In the genomic region with DNA sequence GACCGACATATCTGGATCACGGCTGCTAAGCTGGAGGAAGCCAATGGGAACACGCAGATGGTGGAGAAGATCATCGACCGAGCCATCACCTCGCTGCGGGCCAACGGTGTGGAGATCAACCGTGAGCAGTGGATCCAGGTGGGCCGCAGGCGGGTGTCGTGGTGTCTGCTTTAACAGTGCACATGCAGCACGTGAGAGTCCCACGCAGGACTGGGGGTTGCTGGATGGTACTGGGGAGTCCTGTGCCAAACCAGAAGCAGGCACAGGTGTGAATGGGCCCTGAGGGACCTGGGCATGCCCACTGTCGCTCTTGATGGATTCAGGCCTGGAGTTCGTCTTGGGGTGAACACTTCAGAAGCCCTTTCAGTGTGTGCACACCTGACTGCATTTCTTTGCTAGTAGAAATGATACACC, we compare ENCODE assay signal across 18 cellular contexts. TPM values are rescaled to one million over a fixed set of nuclear protein-coding genes. Genes with fewer than 3 reads are reported as not detected.
DNase-seq lines count a peak whose midpoint lies in the region; ATAC-seq and TF ChIP-seq lines count a peak whose summit lies in the region.
"Had no signal": no experiment of that assay in that cellular context is flagged by ENCODE, and none has a peak within 500 bp of the region (broad histone marks: within the 10 kb centered on the region; RNA-seq: fewer than 3 reads in every experiment).

No MANE protein-coding gene starts in this region.

- H2AFZ ChIP-seq in H9 (ENCODE audit: low read length) = no peak overlapping the region

- peak overlapping the region; percentile 74 for H3K27ac Mint-ChIP-seq in activated CD4-positive, alpha-beta T cell treated with anti-CD3 and anti-CD28 coated beads, Interleukin-2, amount 10 ng/mL, durations not matched to agents 24 days and 14 days
- peak overlapping the region; percentile 70 for H3K27ac Mint-ChIP-seq in activated T-cell treated with anti-CD3 and anti-CD28 coated beads, Interleukin-2, amount 50 U/mL, for 72 hours
- peak overlapping the region in 5 of 9 donors; percentile 67 to 86 (median 75) for H3K27ac Mint-ChIP-seq in naive thymus-derived CD4-positive, alpha-beta T cell
- H3K27ac Mint-ChIP-seq in H9 = no peak overlapping the region

- peaks cover 4% of the 10 kb centered on the region for H3K79me1 ChIP-seq in H9 (ENCODE audit: insufficient read depth, low read depth, low read length, poor library complexity, severe bottlenecking)

- peaks cover 38% of the 10 kb centered on the region for H3K4me1 Mint-ChIP-seq in activated CD4-positive, alpha-beta T cell treated with anti-CD3 and anti-CD28 coated beads, Interleukin-2, amount 10 ng/mL, durations not matched to agents 24 days and 14 days
- peaks cover 55% of the 10 kb centered on the region for H3K4me1 Mint-ChIP-seq in activated T-cell treated with anti-CD3 and anti-CD28 coated beads, Interleukin-2, amount 50 U/mL, for 72 hours (ENCODE audit: low read depth)
- peaks cover 16 to 52% (median 44%) of the 10 kb centered on the region in 7 donors for H3K4me1 Mint-ChIP-seq in naive thymus-derived CD4-positive, alpha-beta T cell
- no peaks in the 10 kb centered on the region for H3K4me1 Mint-ChIP-seq in H9

- POLR2A ChIA-PET in naive thymus-derived CD4-positive, alpha-beta T cell (lab: Charles Lee) = interaction anchor here (1.0 to 1.1 kb wide), 2 partner anchors 15 to 32 kb away, joined by 3 read pairs; a partner anchor contains a TSS

- DNase-seq in activated CD4-positive, alpha-beta T cell treated with anti-CD3 and anti-CD28 coated beads, Interleukin-2, amount 10 ng/mL, durations not matched to agents 24 days and 14 days = peak; percentile 67
- no peak for DNase-seq in activated CD4-positive, alpha-beta T cell treated with anti-CD3 and anti-CD28 coated beads for 1 hour
- no peak for DNase-seq in activated T-cell treated with anti-CD3 and anti-CD28 coated beads, Interleukin-2, amount 50 U/mL, for 72 hours
- DNase-seq in naive thymus-derived CD4-positive, alpha-beta T cell = peak in 1 of 9 donors; percentile 13
- DNase-seq in H9 = no peak
- DNase-seq in RKO (ENCODE audit: low spot score) = no peak
- DNase-seq in DMS 273 treated with DMSO at 0.1 percent for 48 hours (lab: John Stamatoyannopoulos, UW) = no peak
- DNase-seq: brain microvascular endothelial cell, GOT3, left cardiac atrium, midbrain, MM.1S, NCI-H82, transverse colon had no signal

- no peak overlapping the region for H4K5ac ChIP-seq in H9 (ENCODE audit: insufficient read length, low read depth, low read length)

- no peaks in the 10 kb centered on the region for H3K79me2 ChIP-seq in H9 (ENCODE audit: insufficient read depth, low read length)

- no peak overlapping the region for H3K14ac ChIP-seq in H9 (ENCODE audit: insufficient read depth, low read length)

- no peaks in the 10 kb centered on the region for H3K27me3 Mint-ChIP-seq in activated CD4-positive, alpha-beta T cell treated with anti-CD3 and anti-CD28 coated beads, Interleukin-2, amount 10 ng/mL, durations not matched to agents 24 days and 14 days
- H3K27me3 Mint-ChIP-seq in activated T-cell treated with anti-CD3 and anti-CD28 coated beads, Interleukin-2, amount 50 U/mL, for 72 hours (ENCODE audit: low read depth) = no peaks in the 10 kb centered on the region
- H3K27me3 Mint-ChIP-seq in naive thymus-derived CD4-positive, alpha-beta T cell = no peaks in the 10 kb centered on the region
- no peaks in the 10 kb centered on the region for H3K27me3 Mint-ChIP-seq in H9 (ENCODE audit: low read depth)

- H3K56ac ChIP-seq in H9 (ENCODE audit: insufficient read length, low read depth, low read length) = no peak overlapping the region

- CTCF ChIA-PET in naive thymus-derived CD4-positive, alpha-beta T cell (lab: Charles Lee) = no interaction called here

- H3K27me3 ChIP-seq in naive thymus-derived CD4-positive, alpha-beta T cell (ENCODE audit: control insufficient read depth in 2 of 2, insufficient read depth in 2 of 2, low read length in 2 of 2) = no peaks in the 10 kb centered on the region
- no peaks in the 10 kb centered on the region for H3K27me3 ChIP-seq in H9 (ENCODE audit: insufficient read depth, low read length)
- H3K27me3 ChIP-seq: BLaER1 treated with 17β-estradiol and CSF1 and Interleukin-3, amounts not matched to agents 10 nM and 100 nM; brain microvascular endothelial cell; transverse colon had no signal

- no peak overlapping the region for H3K4me3 Mint-ChIP-seq in activated CD4-positive, alpha-beta T cell treated with anti-CD3 and anti-CD28 coated beads, Interleukin-2, amount 10 ng/mL, durations not matched to agents 24 days and 14 days
- peak overlapping the region; percentile 59 to 65 for H3K4me3 Mint-ChIP-seq in activated T-cell treated with anti-CD3 and anti-CD28 coated beads, Interleukin-2, amount 50 U/mL, for 72 hours
- peak overlapping the region in 4 of 10 donors; percentile 45 to 68 (median 60) for H3K4me3 Mint-ChIP-seq in naive thymus-derived CD4-positive, alpha-beta T cell
- no peak overlapping the region for H3K4me3 Mint-ChIP-seq in H9

- H3K27ac ChIP-seq in naive thymus-derived CD4-positive, alpha-beta T cell (ENCODE audit: low read depth, low read length) = no peak overlapping the region
- H3K27ac ChIP-seq in H9 (ENCODE audit: insufficient read length, low read depth, low read length) = no peak overlapping the region
- H3K27ac ChIP-seq: BLaER1 treated with 17β-estradiol and CSF1 and Interleukin-3, amounts not matched to agents 10 nM and 100 nM; brain microvascular endothelial cell; transverse colon had no signal

- peak; percentile 27 for ATAC-seq in GM21825 (IDR thresholded peaks at IDR 0.05; ENCODE audit: unreplicated experiment)
- ATAC-seq in activated T-cell treated with anti-CD3 and anti-CD28 coated beads, Interleukin-2, amount 50 U/mL, for 72 hours (replicated peaks in 1 of 2) = peak; percentile 43 to 50
- ATAC-seq in naive thymus-derived CD4-positive, alpha-beta T cell = peak; percentile 43
- ATAC-seq: left cardiac atrium had no signal

- H4K8ac ChIP-seq in H9 (replicated peaks; ENCODE audit: insufficient read length, low read depth, low read length) = no peak overlapping the region

- no peak overlapping the region for H2BK12ac ChIP-seq in H9 (ENCODE audit: insufficient read length, low read depth, low read length)

- H3K9me3 ChIP-seq in naive thymus-derived CD4-positive, alpha-beta T cell (ENCODE audit: control insufficient read depth in 2 of 3, low read length in 3 of 3) = peaks cover 13 to 60% (median 30%) of the 10 kb centered on the region in 3 experiments
- H3K9me3 ChIP-seq in H9 (ENCODE audit: control insufficient read depth, low read depth, low read length) = no peaks in the 10 kb centered on the region
- H3K9me3 ChIP-seq: transverse colon had no signal

- no CpG with 5 or more reads among the region's 16 CpGs for WGBS in H9 (ENCODE audit: extremely low coverage, insufficient read length, low lambda C conversion rate)

- H3K9me3 Mint-ChIP-seq in activated CD4-positive, alpha-beta T cell treated with anti-CD3 and anti-CD28 coated beads, Interleukin-2, amount 10 ng/mL, durations not matched to agents 24 days and 14 days = no peaks in the 10 kb centered on the region
- H3K9me3 Mint-ChIP-seq in activated T-cell treated with anti-CD3 and anti-CD28 coated beads, Interleukin-2, amount 50 U/mL, for 72 hours = peaks cover 2 to 4% of the 10 kb centered on the region in 2 donors
- H3K9me3 Mint-ChIP-seq in naive thymus-derived CD4-positive, alpha-beta T cell = peaks cover 0 to 65% (median 36%) of the 10 kb centered on the region in 11 donors
- peaks cover 4 to 5% of the 10 kb centered on the region in 2 experiments; a peak in 2 of 5 replicates for H3K9me3 Mint-ChIP-seq in H9

- no peaks in the 10 kb centered on the region for H3K23me2 ChIP-seq in H9 (ENCODE audit: insufficient read length, low read depth, low read length, poor library complexity, severe bottlenecking)

- TF ChIP-seq CTCF in H9 (conservative IDR thresholded peaks at IDR 0.05) = no peak

- no peak overlapping the region for H3K23ac ChIP-seq in H9 (ENCODE audit: insufficient read length, low read depth, low read length)

- H3K36me3 ChIP-seq in naive thymus-derived CD4-positive, alpha-beta T cell (ENCODE audit: control insufficient read depth in 2 of 3, insufficient read depth in 3 of 3, low read length in 3 of 3) = peaks cover 42 to 71% (median 47%) of the 10 kb centered on the region in 3 experiments

- H2BK15ac ChIP-seq in H9 (ENCODE audit: low read depth, low read length) = no peak overlapping the region

- no peak overlapping the region for H2AK5ac ChIP-seq in H9 (ENCODE audit: insufficient read length, low read length)

- no peak overlapping the region for H3K9ac ChIP-seq in H9 (ENCODE audit: extremely low read depth, insufficient read length, low read length)
- H3K9ac ChIP-seq: BLaER1 treated with 17β-estradiol and CSF1 and Interleukin-3, amounts not matched to agents 10 nM and 100 nM had no signal

- intact Hi-C loops in activated CD4-positive, alpha-beta T cell treated with anti-CD3 and anti-CD28 coated beads, Interleukin-2, amount 10 ng/mL, durations not matched to agents 24 days and 14 days (cut with micrococcal nuclease) = no loop called here
- intact Hi-C loops in naive thymus-derived CD4-positive, alpha-beta T cell (cut with micrococcal nuclease) = loop anchor here in 1 of 2 donors (5.0 kb wide), 1 partner anchor 34 kb away; a partner anchor contains a TSS

- no peak overlapping the region for H3K4me2 ChIP-seq in H9 (ENCODE audit: insufficient read depth, insufficient read length, low read length)
- H3K4me2 ChIP-seq: smooth muscle cell had no signal

- peaks cover 29 to 36% of the 10 kb centered on the region in 2 donors for H3K4me1 ChIP-seq in naive thymus-derived CD4-positive, alpha-beta T cell (ENCODE audit: control insufficient read depth in 2 of 2, insufficient read depth in 2 of 2, low read length in 2 of 2)
- no peaks in the 10 kb centered on the region for H3K4me1 ChIP-seq in H9 (ENCODE audit: insufficient read depth, low read length)
- H3K4me1 ChIP-seq: transverse colon had no signal

- no peak overlapping the region for H2BK120ac ChIP-seq in H9 (ENCODE audit: low read depth, low read length, poor library complexity, severe bottlenecking)

- peak overlapping the region; percentile 15 for H3K4me3 ChIP-seq in naive thymus-derived CD4-positive, alpha-beta T cell (ENCODE audit: low read length)
- H3K4me3 ChIP-seq: BLaER1 treated with 17β-estradiol and CSF1 and Interleukin-3, amounts not matched to agents 10 nM and 100 nM; smooth muscle cell; transverse colon had no signal

- H3T11ph ChIP-seq in H9 (ENCODE audit: low read length) = no peak overlapping the region

- no peak overlapping the region for H4K91ac ChIP-seq in H9 (ENCODE audit: insufficient read length, low read depth, low read length)

- no peak overlapping the region for H2BK20ac ChIP-seq in H9 (ENCODE audit: low read depth, low read length, poor library complexity, severe bottlenecking)

- H3K4ac ChIP-seq in H9 (ENCODE audit: low read depth, low read length) = no peak overlapping the region

- no peak overlapping the region for H3K18ac ChIP-seq in H9 (ENCODE audit: insufficient read length, low read depth, low read length)

- H4K20me1 ChIP-seq in H9 (ENCODE audit: control insufficient read depth, insufficient read depth, insufficient read length) = no peaks in the 10 kb centered on the region

- H2BK5ac ChIP-seq in H9 (ENCODE audit: insufficient read length, low read length) = no peak overlapping the region

- peaks cover 68% of the 10 kb centered on the region for H3K36me3 Mint-ChIP-seq in activated CD4-positive, alpha-beta T cell treated with anti-CD3 and anti-CD28 coated beads, Interleukin-2, amount 10 ng/mL, durations not matched to agents 24 days and 14 days (ENCODE audit: low read depth)
- peaks cover 18 to 58% of the 10 kb centered on the region in 2 donors for H3K36me3 Mint-ChIP-seq in activated T-cell treated with anti-CD3 and anti-CD28 coated beads, Interleukin-2, amount 50 U/mL, for 72 hours (ENCODE audit: insufficient read depth in 2 of 2)
- H3K36me3 Mint-ChIP-seq in naive thymus-derived CD4-positive, alpha-beta T cell = peaks cover 17 to 61% (median 52%) of the 10 kb centered on the region in 5 donors
- peaks cover 26 to 69% (median 68%) of the 10 kb centered on the region in 3 experiments for H3K36me3 Mint-ChIP-seq in H9 (ENCODE audit: insufficient read depth in 1 of 3, low read depth in 3 of 3)

RNA-seq across cellular contexts. Expression of a gene that starts 24.6 kb away (rescaled TPM):
- 5.5 and 6.8 TPM in 2 replicates for total RNA-seq in activated CD4-positive, alpha-beta T cell treated with anti-CD3 and anti-CD28 coated beads, Interleukin-2, amount 10 ng/mL, durations not matched to agents 24 days and 14 days
- total RNA-seq in activated T-cell treated with anti-CD3 and anti-CD28 coated beads, Interleukin-2, amount 50 U/mL, for 72 hours = 10 to 100 TPM; 28.6 to 35.6 TPM
- 10 to 100 TPM in 3 of 5 experiments, 1 to 10 TPM in 2; 4.7 to 24.6 (median 12.5) TPM for total RNA-seq in naive thymus-derived CD4-positive, alpha-beta T cell
- polyA plus RNA-seq in naive thymus-derived CD4-positive, alpha-beta T cell = under 1 TPM in 1 of 2 donors, not detected in 1; 0.39 TPM
- 1.3 and 2.2 TPM in 2 replicates for total RNA-seq in H9 (2021)

RNA-seq across cellular contexts. Expression of a gene that starts 30.4 kb away (rescaled TPM):
- total RNA-seq in activated CD4-positive, alpha-beta T cell treated with anti-CD3 and anti-CD28 coated beads, Interleukin-2, amount 10 ng/mL, durations not matched to agents 24 days and 14 days = 79.5 and 81.3 TPM in 2 replicates
- 10 to 100 TPM; 77.5 to 95.7 TPM for total RNA-seq in activated T-cell treated with anti-CD3 and anti-CD28 coated beads, Interleukin-2, amount 50 U/mL, for 72 hours
- 10 to 100 TPM; 71.2 to 95.8 (median 82.9) TPM for total RNA-seq in naive thymus-derived CD4-positive, alpha-beta T cell
- polyA plus RNA-seq in naive thymus-derived CD4-positive, alpha-beta T cell = 100 to 1,000 TPM in 1 of 2 donors, 10 to 100 TPM in 1; 86.9 to 127 TPM
- 87.9 and 91.3 TPM in 2 replicates for total RNA-seq in H9 (2021)

RNA-seq across cellular contexts. Expression of a gene that starts 31.9 kb away (rescaled TPM):
- total RNA-seq in activated CD4-positive, alpha-beta T cell treated with anti-CD3 and anti-CD28 coated beads, Interleukin-2, amount 10 ng/mL, durations not matched to agents 24 days and 14 days = 34.4 and 37.5 TPM in 2 replicates
- 10 to 100 TPM; 54.6 to 77.0 TPM for total RNA-seq in activated T-cell treated with anti-CD3 and anti-CD28 coated beads, Interleukin-2, amount 50 U/mL, for 72 hours
- total RNA-seq in naive thymus-derived CD4-positive, alpha-beta T cell = 10 to 100 TPM; 10.2 to 37.8 (median 22.7) TPM
- 10 to 100 TPM; 11.5 to 14.2 TPM for polyA plus RNA-seq in naive thymus-derived CD4-positive, alpha-beta T cell
- total RNA-seq in H9 (2021) = 5.2 and 5.7 TPM in 2 replicates
- total RNA-seq: SK-MEL-5 had no signal

RNA-seq across cellular contexts. Expression of a gene that starts 38.1 kb away (rescaled TPM):
- 0.84 and 0.92 TPM in 2 replicates for total RNA-seq in activated CD4-positive, alpha-beta T cell treated with anti-CD3 and anti-CD28 coated beads, Interleukin-2, amount 10 ng/mL, durations not matched to agents 24 days and 14 days
- total RNA-seq in activated T-cell treated with anti-CD3 and anti-CD28 coated beads, Interleukin-2, amount 50 U/mL, for 72 hours = under 1 TPM; 0.46 to 0.72 TPM
- 1 to 10 TPM in 1 of 5 experiments, under 1 TPM in 1, not detected in 3; 0.20 to 1.7 TPM for total RNA-seq in naive thymus-derived CD4-positive, alpha-beta T cell
- polyA plus RNA-seq in naive thymus-derived CD4-positive, alpha-beta T cell = not detected
- total RNA-seq in H9 (2021) = 1.6 and 2.0 TPM in 2 replicates
- total RNA-seq: SK-MEL-5 had no signal

RNA-seq across cellular contexts. Expression of a gene that starts 41.6 kb away (rescaled TPM):
- total RNA-seq in activated CD4-positive, alpha-beta T cell treated with anti-CD3 and anti-CD28 coated beads, Interleukin-2, amount 10 ng/mL, durations not matched to agents 24 days and 14 days = 26.0 and 26.9 TPM in 2 replicates
- 10 to 100 TPM; 20.0 to 20.6 TPM for total RNA-seq in activated T-cell treated with anti-CD3 and anti-CD28 coated beads, Interleukin-2, amount 50 U/mL, for 72 hours
- 10 to 100 TPM; 17.7 to 29.8 (median 26.3) TPM for total RNA-seq in naive thymus-derived CD4-positive, alpha-beta T cell
- polyA plus RNA-seq in naive thymus-derived CD4-positive, alpha-beta T cell = 1 to 10 TPM; 1.1 to 2.4 TPM
- total RNA-seq in H9 (2021) = 43.8 and 46.0 TPM in 2 replicates

Comparison
In these comparisons a context has a peak if more than half of its experiments do, and no peak if none do; other contexts are left out.
1. H3K27ac Mint-ChIP-seq: peak in activated CD4-positive, alpha-beta T cell treated with anti-CD3 and anti-CD28 coated beads, Interleukin-2, amount 10 ng/mL, durations not matched to agents 24 days and 14 days (single experiment), activated T-cell treated with anti-CD3 and anti-CD28 coated beads, Interleukin-2, amount 50 U/mL, for 72 hours (single experiment) and naive thymus-derived CD4-positive, alpha-beta T cell (5 of 9); none in H9 (0 of 3).
2. H3K4me3 Mint-ChIP-seq: peak in activated T-cell treated with anti-CD3 and anti-CD28 coated beads, Interleukin-2, amount 50 U/mL, for 72 hours (2 of 2); none in activated CD4-positive, alpha-beta T cell treated with anti-CD3 and anti-CD28 coated beads, Interleukin-2, amount 10 ng/mL, durations not matched to agents 24 days and 14 days (single experiment) and H9 (0 of 2).
3. Peak in every context shown above with its lines, with median percentiles within 50 percentile points of each other: ATAC-seq.